21 cellular contexts compared by ENCODE assay signal in the genomic region with DNA sequence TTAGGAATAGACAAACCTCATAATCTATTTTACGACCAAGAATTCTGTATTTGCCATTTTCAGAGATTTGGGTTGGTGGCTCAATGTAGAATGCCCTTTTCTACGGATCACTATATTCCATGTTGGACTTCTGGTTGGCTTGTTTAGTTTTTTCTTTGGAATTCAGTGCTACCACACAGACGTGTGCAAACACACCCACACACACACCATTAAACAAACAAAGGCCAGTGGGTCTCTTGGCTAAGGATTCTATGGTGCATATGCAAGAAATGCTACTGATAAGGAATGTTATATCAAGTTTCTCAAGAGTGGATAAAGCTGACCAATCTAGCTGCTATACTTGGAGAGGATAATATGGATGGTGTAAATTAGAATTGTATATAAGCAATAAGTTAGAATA. TPM values are rescaled to one million over a fixed set of nuclear protein-coding genes. Genes with fewer than 3 reads are reported as not detected.
DNase-seq lines count a peak whose midpoint lies in the region; ATAC-seq, FAIRE-seq and TF ChIP-seq lines count a peak whose summit lies in the region.
"Had no signal": no experiment of that assay in that cellular context is flagged by ENCODE, and none has a peak within 500 bp of the region (broad histone marks: within the 10 kb centered on the region; RNA-seq: fewer than 3 reads in every experiment).

No MANE protein-coding gene starts in this region.

- no peak overlapping the region for H2AFZ ChIP-seq in GM23338

- POLR2A ChIA-PET in HEK293 (lab: Yijun Ruan, JAX) = no interaction called here

- H3K9me3 Mint-ChIP-seq in activated naive CD8-positive, alpha-beta T cell treated with anti-CD3 and anti-CD28 coated beads for 36 hours = no peaks in the 10 kb centered on the region
- H3K9me3 Mint-ChIP-seq in GM23338 = no peaks in the 10 kb centered on the region; the same call in 2 of the 3 replicates
- H3K9me3 Mint-ChIP-seq: CD4-positive, alpha-beta T cell; CD8-positive, alpha-beta T cell had no signal

- TF ChIP-seq CTCF in HEK293 (tag by site-specific recombination; IDR thresholded peaks at IDR 0.05) (no peak), bronchial epithelial cell (IDR thresholded peaks at IDR 0.05; ENCODE audit: insufficient read depth, low read length, severe bottlenecking) (no peak), GM23338 (conservative IDR thresholded peaks at IDR 0.05; ENCODE audit: low read depth in 2 of 2) (no peak)

- H3K36me3 ChIP-seq in HEK293 (ENCODE audit: control insufficient read depth in 2 of 2, insufficient read depth in 1 of 2, low read length in 2 of 2) = peaks cover 0 to 8% of the 10 kb centered on the region in 2 experiments; a peak in 1 of 3 replicates
- no peaks in the 10 kb centered on the region for H3K36me3 ChIP-seq in bronchial epithelial cell (ENCODE audit: control insufficient read depth, insufficient read depth, low read length)
- H3K36me3 ChIP-seq in GM23338 (ENCODE audit: insufficient read depth) = no peaks in the 10 kb centered on the region

- no peaks in the 10 kb centered on the region for H3K9me2 ChIP-seq in GM23338 (ENCODE audit: insufficient read depth)

- no peak for DNase-seq in activated naive CD8-positive, alpha-beta T cell treated with anti-CD3 and anti-CD28 coated beads for 36 hours
- DNase-seq in bronchial epithelial cell (ENCODE audit: low read depth) = peak; percentile 4
- no peak for DNase-seq in GM23338 (ENCODE audit: low spot score)
- DNase-seq: AML-193; Caco-2; Calu3; CD4-positive, alpha-beta T cell; CD8-positive, alpha-beta T cell; DMS79 treated with DMSO at 0.1 percent for 48 hours; GF-D8 had no signal

- H3K27ac Mint-ChIP-seq in activated naive CD8-positive, alpha-beta T cell treated with anti-CD3 and anti-CD28 coated beads for 36 hours = peak overlapping the region; percentile 40
- H3K27ac Mint-ChIP-seq in GM23338 = no peak overlapping the region
- H3K27ac Mint-ChIP-seq: B cell; CD4-positive, alpha-beta T cell had no signal

- H3K27me3 Mint-ChIP-seq in activated naive CD8-positive, alpha-beta T cell treated with anti-CD3 and anti-CD28 coated beads for 36 hours = no peaks in the 10 kb centered on the region
- peaks cover 2% of the 10 kb centered on the region for H3K27me3 Mint-ChIP-seq in GM23338 (ENCODE audit: insufficient read depth, low read depth, poor library complexity)
- H3K27me3 Mint-ChIP-seq: B cell; CD4-positive, alpha-beta T cell had no signal

- no peaks in the 10 kb centered on the region for H3K4me1 ChIP-seq in HEK293 (ENCODE audit: control insufficient read depth, insufficient read depth, low read length)
- no peaks in the 10 kb centered on the region for H3K4me1 ChIP-seq in GM23338 (ENCODE audit: insufficient read depth)
- H3K4me1 ChIP-seq: A549, Caco-2 had no signal

- H3K27ac ChIP-seq in HEK293 (ENCODE audit: extremely low read depth, low read depth, low read length) (no peak overlapping the region), GM23338 (ENCODE audit: low read depth) (no peak overlapping the region)
- H3K27ac ChIP-seq: 22Rv1; A549; BLaER1 treated with 17β-estradiol and CSF1 and Interleukin-3, amounts not matched to agents 10 nM and 100 nM; C4-2B had no signal

- H3K27me3 ChIP-seq in bronchial epithelial cell (ENCODE audit: control insufficient read depth, insufficient read depth, low read length) (no peaks in the 10 kb centered on the region), GM23338 (ENCODE audit: insufficient read depth) (peaks cover 9% of the 10 kb centered on the region)
- H3K27me3 ChIP-seq: BLaER1 treated with 17β-estradiol and CSF1 and Interleukin-3, amounts not matched to agents 10 nM and 100 nM had no signal

- CTCF ChIA-PET in HEK293 (lab: Yijun Ruan, JAX) = interaction anchor here (0.6 kb wide), 1 partner anchor 13 kb away, joined by 5 read pairs; no protein-coding TSS in a partner anchor

- no peaks in the 10 kb centered on the region for H3K79me2 ChIP-seq in GM23338 (replicated peaks; ENCODE audit: insufficient read depth)

- no peak for FAIRE-seq in bronchial epithelial cell (lab: Jason Lieb, UNC)
- FAIRE-seq: A549, D721Med, G401.6, GM19239 had no signal

- ATAC-seq in GM23338 (no peak), HG03039 (IDR thresholded peaks at IDR 0.05; ENCODE audit: unreplicated experiment) (no peak), HG02763 (IDR thresholded peaks at IDR 0.05; ENCODE audit: unreplicated experiment) (no peak)
- ATAC-seq: A549; CD8-positive, alpha-beta T cell had no signal

- H3K4me2 ChIP-seq in GM23338 = no peak overlapping the region
- H3K4me2 ChIP-seq: A549; BLaER1 treated with 17β-estradiol and CSF1 and Interleukin-3, amounts not matched to agents 10 nM and 100 nM had no signal

- no peaks in the 10 kb centered on the region; the same call in 1 of the 2 replicates for H4K20me1 ChIP-seq in GM23338 (replicated peaks; ENCODE audit: insufficient read depth)

- H3K4me3 Mint-ChIP-seq in activated naive CD8-positive, alpha-beta T cell treated with anti-CD3 and anti-CD28 coated beads for 36 hours = no peak overlapping the region
- H3K4me3 Mint-ChIP-seq in GM23338 = no peak overlapping the region
- H3K4me3 Mint-ChIP-seq: B cell; CD4-positive, alpha-beta T cell; CD8-positive, alpha-beta T cell had no signal

- H3K9me3 ChIP-seq in HEK293 (ENCODE audit: control insufficient read depth, insufficient read depth, low read depth, low read length) = no peaks in the 10 kb centered on the region
- H3K9me3 ChIP-seq: A549; BLaER1 treated with 17β-estradiol and CSF1 and Interleukin-3, amounts not matched to agents 10 nM and 100 nM; Caco-2 had no signal

- H3K4me1 Mint-ChIP-seq in activated naive CD8-positive, alpha-beta T cell treated with anti-CD3 and anti-CD28 coated beads for 36 hours = peaks cover 53% of the 10 kb centered on the region
- no peaks in the 10 kb centered on the region for H3K4me1 Mint-ChIP-seq in GM23338

- H3F3A ChIP-seq in GM23338 (replicated peaks; ENCODE audit: low read depth) = 0 out of 2 replicates have a peak, but pooled peaks cover 5% of the 10 kb centered on the region

- H3K4me3 ChIP-seq in HEK293 (ENCODE audit: low read depth, low read length) = no peak overlapping the region
- no peak overlapping the region for H3K4me3 ChIP-seq in bronchial epithelial cell (ENCODE audit: low read depth, low read length)
- no peak overlapping the region for H3K4me3 ChIP-seq in GM23338
- H3K4me3 ChIP-seq: A549; BLaER1 treated with 17β-estradiol and CSF1 and Interleukin-3, amounts not matched to agents 10 nM and 100 nM had no signal

- H3K36me3 Mint-ChIP-seq in activated naive CD8-positive, alpha-beta T cell treated with anti-CD3 and anti-CD28 coated beads for 36 hours = peaks cover 13% of the 10 kb centered on the region
- peaks cover under 1% of the 10 kb centered on the region; the same call in 1 of the 3 replicates for H3K36me3 Mint-ChIP-seq in GM23338 (ENCODE audit: low read depth)

TF ChIP-seq in HEK293, 187 proteins besides CTCF, POLR2A, EP300 and RAD21:
- TF ChIP-seq ZNF624 (tag by site-specific recombination; IDR thresholded peaks at IDR 0.05) (no peak), EGR2 (tag by site-specific recombination; IDR thresholded peaks at IDR 0.05; ENCODE audit: low read depth) (peak; percentile 48), ZNF76 (tag by site-specific recombination; IDR thresholded peaks at IDR 0.05; ENCODE audit: borderline replicate concordance, low read depth) (no peak), ZNF391 (tag by site-specific recombination; IDR thresholded peaks at IDR 0.05; ENCODE audit: borderline replicate concordance, low read depth) (no peak), ZFHX2 (tag by site-specific recombination; conservative IDR thresholded peaks at IDR 0.05) (peak; percentile 65), ZNF548 (tag by site-specific recombination; IDR thresholded peaks at IDR 0.05) (no peak), ZNF654 (tag by site-specific recombination; IDR thresholded peaks at IDR 0.05; ENCODE audit: low read depth) (no peak)
TF ChIP-seq in HEK293: peak in this region for 2.

TF ChIP-seq in GM23338, 12 proteins besides CTCF, POLR2A, EP300 and RAD21 (continues in another document):
- TF ChIP-seq, protein P1, sequence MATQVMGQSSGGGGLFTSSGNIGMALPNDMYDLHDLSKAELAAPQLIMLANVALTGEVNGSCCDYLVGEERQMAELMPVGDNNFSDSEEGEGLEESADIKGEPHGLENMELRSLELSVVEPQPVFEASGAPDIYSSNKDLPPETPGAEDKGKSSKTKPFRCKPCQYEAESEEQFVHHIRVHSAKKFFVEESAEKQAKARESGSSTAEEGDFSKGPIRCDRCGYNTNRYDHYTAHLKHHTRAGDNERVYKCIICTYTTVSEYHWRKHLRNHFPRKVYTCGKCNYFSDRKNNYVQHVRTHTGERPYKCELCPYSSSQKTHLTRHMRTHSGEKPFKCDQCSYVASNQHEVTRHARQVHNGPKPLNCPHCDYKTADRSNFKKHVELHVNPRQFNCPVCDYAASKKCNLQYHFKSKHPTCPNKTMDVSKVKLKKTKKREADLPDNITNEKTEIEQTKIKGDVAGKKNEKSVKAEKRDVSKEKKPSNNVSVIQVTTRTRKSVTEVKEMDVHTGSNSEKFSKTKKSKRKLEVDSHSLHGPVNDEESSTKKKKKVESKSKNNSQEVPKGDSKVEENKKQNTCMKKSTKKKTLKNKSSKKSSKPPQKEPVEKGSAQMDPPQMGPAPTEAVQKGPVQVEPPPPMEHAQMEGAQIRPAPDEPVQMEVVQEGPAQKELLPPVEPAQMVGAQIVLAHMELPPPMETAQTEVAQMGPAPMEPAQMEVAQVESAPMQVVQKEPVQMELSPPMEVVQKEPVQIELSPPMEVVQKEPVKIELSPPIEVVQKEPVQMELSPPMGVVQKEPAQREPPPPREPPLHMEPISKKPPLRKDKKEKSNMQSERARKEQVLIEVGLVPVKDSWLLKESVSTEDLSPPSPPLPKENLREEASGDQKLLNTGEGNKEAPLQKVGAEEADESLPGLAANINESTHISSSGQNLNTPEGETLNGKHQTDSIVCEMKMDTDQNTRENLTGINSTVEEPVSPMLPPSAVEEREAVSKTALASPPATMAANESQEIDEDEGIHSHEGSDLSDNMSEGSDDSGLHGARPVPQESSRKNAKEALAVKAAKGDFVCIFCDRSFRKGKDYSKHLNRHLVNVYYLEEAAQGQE (IDR thresholded peaks at IDR 0.05; ENCODE audit: unreplicated experiment) = no peak

RNA-seq across cellular contexts. Expression of a gene that starts 8.0 kb away (rescaled TPM):
- 10 to 100 TPM; 44.5 to 45.8 TPM for total RNA-seq in activated naive CD8-positive, alpha-beta T cell treated with anti-CD3 and anti-CD28 coated beads for 36 hours
- 16.1 and 16.8 TPM in 2 replicates for total RNA-seq in bronchial epithelial cell
- total RNA-seq in GM23338 (2014; rRNA removed; shearing (Covaris generic)) = 25.7 and 28.9 TPM in 2 replicates
- 28.5 and 29.1 TPM in 2 replicates for polyA plus RNA-seq in GM23338 (2016; fragmentation: Nextera tagmentation; extraction: Ambion mirVana)

RNA-seq across cellular contexts. Expression of a gene that starts 54.7 kb away (rescaled TPM):
- 1 to 10 TPM; 8.3 to 8.7 TPM for total RNA-seq in activated naive CD8-positive, alpha-beta T cell treated with anti-CD3 and anti-CD28 coated beads for 36 hours
- total RNA-seq in bronchial epithelial cell = 13.7 and 16.8 TPM in 2 replicates
- total RNA-seq in GM23338 (2014; rRNA removed; shearing (Covaris generic)) = 43.3 and 47.0 TPM in 2 replicates
- polyA plus RNA-seq in GM23338 (2016; fragmentation: Nextera tagmentation; extraction: Ambion mirVana) = 59.7 and 61.0 TPM in 2 replicates
